In the genomic region with DNA sequence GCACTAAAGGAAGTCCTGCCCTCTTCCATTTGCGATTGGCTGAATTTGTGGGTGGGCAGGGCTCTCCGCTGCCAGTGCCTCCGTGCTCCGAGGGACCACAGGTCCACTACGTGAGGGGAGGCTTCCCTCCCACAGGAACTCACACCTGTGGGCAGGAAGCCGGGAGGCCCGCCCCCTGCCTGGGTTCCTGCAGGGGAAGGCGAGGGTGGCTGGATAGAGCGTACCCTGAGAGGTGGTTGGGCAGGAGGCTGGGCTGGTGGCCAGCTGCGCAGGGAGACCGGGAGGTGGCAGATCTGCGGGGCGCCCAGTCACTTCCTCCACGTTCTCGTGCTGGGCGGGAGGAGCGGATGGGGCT, we compare ENCODE assay signal across 1 cellular context.
TF ChIP-seq lines count a peak whose summit lies in the region.

No MANE protein-coding gene starts in this region.

TF ChIP-seq in HCT116, 20 proteins besides CTCF, POLR2A, EP300 and RAD21 (continued from another document):
- TF ChIP-seq TCF7L2 (IDR thresholded peaks at IDR 0.05; ENCODE audit: borderline replicate concordance, extremely low read depth, insufficient read depth, insufficient read length) (no peak), SRF (IDR thresholded peaks at IDR 0.05; ENCODE audit: low read depth) (no peak), SIN3A (IDR thresholded peaks at IDR 0.05; ENCODE audit: low read depth) (no peak), ZNF274 (IDR thresholded peaks at IDR 0.05; ENCODE audit: low read depth, low read length) (no peak)
- TF ChIP-seq, protein P1, sequence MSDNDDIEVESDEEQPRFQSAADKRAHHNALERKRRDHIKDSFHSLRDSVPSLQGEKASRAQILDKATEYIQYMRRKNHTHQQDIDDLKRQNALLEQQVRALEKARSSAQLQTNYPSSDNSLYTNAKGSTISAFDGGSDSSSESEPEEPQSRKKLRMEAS (IDR thresholded peaks at IDR 0.05), result no peak
- TF ChIP-seq, protein P2, sequence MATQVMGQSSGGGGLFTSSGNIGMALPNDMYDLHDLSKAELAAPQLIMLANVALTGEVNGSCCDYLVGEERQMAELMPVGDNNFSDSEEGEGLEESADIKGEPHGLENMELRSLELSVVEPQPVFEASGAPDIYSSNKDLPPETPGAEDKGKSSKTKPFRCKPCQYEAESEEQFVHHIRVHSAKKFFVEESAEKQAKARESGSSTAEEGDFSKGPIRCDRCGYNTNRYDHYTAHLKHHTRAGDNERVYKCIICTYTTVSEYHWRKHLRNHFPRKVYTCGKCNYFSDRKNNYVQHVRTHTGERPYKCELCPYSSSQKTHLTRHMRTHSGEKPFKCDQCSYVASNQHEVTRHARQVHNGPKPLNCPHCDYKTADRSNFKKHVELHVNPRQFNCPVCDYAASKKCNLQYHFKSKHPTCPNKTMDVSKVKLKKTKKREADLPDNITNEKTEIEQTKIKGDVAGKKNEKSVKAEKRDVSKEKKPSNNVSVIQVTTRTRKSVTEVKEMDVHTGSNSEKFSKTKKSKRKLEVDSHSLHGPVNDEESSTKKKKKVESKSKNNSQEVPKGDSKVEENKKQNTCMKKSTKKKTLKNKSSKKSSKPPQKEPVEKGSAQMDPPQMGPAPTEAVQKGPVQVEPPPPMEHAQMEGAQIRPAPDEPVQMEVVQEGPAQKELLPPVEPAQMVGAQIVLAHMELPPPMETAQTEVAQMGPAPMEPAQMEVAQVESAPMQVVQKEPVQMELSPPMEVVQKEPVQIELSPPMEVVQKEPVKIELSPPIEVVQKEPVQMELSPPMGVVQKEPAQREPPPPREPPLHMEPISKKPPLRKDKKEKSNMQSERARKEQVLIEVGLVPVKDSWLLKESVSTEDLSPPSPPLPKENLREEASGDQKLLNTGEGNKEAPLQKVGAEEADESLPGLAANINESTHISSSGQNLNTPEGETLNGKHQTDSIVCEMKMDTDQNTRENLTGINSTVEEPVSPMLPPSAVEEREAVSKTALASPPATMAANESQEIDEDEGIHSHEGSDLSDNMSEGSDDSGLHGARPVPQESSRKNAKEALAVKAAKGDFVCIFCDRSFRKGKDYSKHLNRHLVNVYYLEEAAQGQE (IDR thresholded peaks at IDR 0.05; ENCODE audit: low read depth), result no peak
